Comparison of ENCODE assay signal across 10 cellular contexts in genomic region chr1:11761988-11762406, GRCh38. TPM values are rescaled to one million over a fixed set of nuclear protein-coding genes. Genes with fewer than 3 reads are reported as not detected.
DNase-seq lines count a peak whose midpoint lies in the region; ATAC-seq and TF ChIP-seq lines count a peak whose summit lies in the region.
"Had no signal": no experiment of that assay in that cellular context is flagged by ENCODE, and none has a peak within 500 bp of the region (broad histone marks: within the 10 kb centered on the region; RNA-seq: fewer than 3 reads in every experiment).

Gene C1orf167 (plus strand): TSS chr1:11762193. CDS start chr1:11764401, 2,208 bp downstream.

- intact Hi-C loops in A673 (cut with micrococcal nuclease; ENCODE audit: unreplicated experiment), result no loop called here
- intact Hi-C loops in aorta (cut with DNase I), result no loop called here

- H3K4me1 ChIP-seq in RWPE2 (ENCODE audit: insufficient read depth, poor library complexity, severe bottlenecking), result no peaks in the 10 kb centered on the region
- peaks cover 0 to 3% of the 10 kb centered on the region in 2 experiments for H3K4me1 ChIP-seq in trophoblast cell (ENCODE audit: control insufficient read depth in 1 of 2, insufficient read depth in 2 of 2, low read length in 2 of 2)
- no peaks in the 10 kb centered on the region for H3K4me1 ChIP-seq in A673 (ENCODE audit: insufficient read depth, low read length, poor library complexity, severe bottlenecking)
- no peaks in the 10 kb centered on the region for H3K4me1 ChIP-seq in aorta (ENCODE audit: control insufficient read depth in 1 of 2, insufficient read depth in 2 of 2, low read length in 2 of 2)

- no peak within 1 kb of the TSS for H3K9ac ChIP-seq in trophoblast cell (ENCODE audit: low read length)

- H2AK5ac ChIP-seq in trophoblast cell (ENCODE audit: low read length), result no peak within 1 kb of the TSS

- H3K27ac ChIP-seq in RWPE2 (ENCODE audit: poor library complexity, severe bottlenecking) (no peak within 1 kb of the TSS), trophoblast cell (ENCODE audit: low read depth, low read length) (no peak within 1 kb of the TSS), substantia nigra (ENCODE audit: low read depth, low read length, poor library complexity, severe bottlenecking) (no peak within 1 kb of the TSS), A673 (ENCODE audit: low read depth, low read length, poor library complexity, severe bottlenecking) (no peak within 1 kb of the TSS), aorta (ENCODE audit: low read depth in 1 of 2, low read length in 2 of 2) (no peak within 1 kb of the TSS)

- H2AFZ ChIP-seq in trophoblast cell (ENCODE audit: insufficient read depth, low read length, poor library complexity), result peak within 1 kb of the TSS; percentile 17

- WGBS in trophoblast cell (ENCODE audit: extremely low coverage, insufficient coverage, insufficient read length), result no CpG with 5 or more reads among the region's 29 CpGs
- 5 to 6% methylated on average over 29 of the region's 29 CpGs for WGBS in aorta, 2 donors

- ATAC-seq in RWPE2 (ENCODE audit: low read depth) (peak; percentile 58; the same call in 1 of the 3 replicates), aorta (ENCODE audit: low FRiP score) (no peak), HG03469 (IDR thresholded peaks at IDR 0.05; ENCODE audit: unreplicated experiment) (no peak)

- H3K79me1 ChIP-seq in trophoblast cell (ENCODE audit: low read length), result no peaks in the 10 kb centered on the region

- peak; percentile 59 for DNase-seq in ELF-1 (ENCODE audit: low read depth, low spot score)
- DNase-seq in RWPE2 (ENCODE audit: low spot score), result no peak
- peak; percentile 7 for DNase-seq in effector CD8-positive, alpha-beta T cell (lab: John Stamatoyannopoulos, UW)
- DNase-seq in trophoblast cell, result peak in 1 of 2 donors; percentile 44
- no peak for DNase-seq in substantia nigra (lab: John Stamatoyannopoulos, UW)
- no peak for DNase-seq in A673 (ENCODE audit: low spot score)
- no peak for DNase-seq in aorta
- DNase-seq: HFFc6, SIG-M5 had no signal

- H3K18ac ChIP-seq in trophoblast cell (ENCODE audit: low read length), result no peak within 1 kb of the TSS

- no peak within 1 kb of the TSS for H3K4ac ChIP-seq in trophoblast cell (ENCODE audit: low read depth, low read length)

- POLR2A ChIA-PET in A673 (lab: Charles Lee; ENCODE audit: low non-redundant PET), result no interaction called here

- no peaks in the 10 kb centered on the region for H3K9me3 ChIP-seq in RWPE2 (ENCODE audit: severe bottlenecking)
- peaks cover 4% of the 10 kb centered on the region for H3K9me3 ChIP-seq in trophoblast cell (ENCODE audit: insufficient read depth, low read depth, low read length)
- H3K9me3 ChIP-seq in A673 (ENCODE audit: low read depth, low read length, poor library complexity, severe bottlenecking), result no peaks in the 10 kb centered on the region
- H3K9me3 ChIP-seq in aorta (ENCODE audit: control insufficient read depth, low read length), result no peaks in the 10 kb centered on the region

- no peak within 1 kb of the TSS for H3K23ac ChIP-seq in trophoblast cell (ENCODE audit: low read length)

- H3K14ac ChIP-seq in trophoblast cell (ENCODE audit: low read length), result no peak within 1 kb of the TSS

- no peak within 1 kb of the TSS for H4K12ac ChIP-seq in trophoblast cell (ENCODE audit: low read depth, low read length)

- H2BK5ac ChIP-seq in trophoblast cell (ENCODE audit: low read depth, low read length, poor library complexity), result no peak within 1 kb of the TSS

- H4K91ac ChIP-seq in trophoblast cell (ENCODE audit: low read depth, low read length), result no peak within 1 kb of the TSS

- H3K79me2 ChIP-seq in trophoblast cell (ENCODE audit: control insufficient read depth, insufficient read depth, low read length, poor library complexity), result no peaks in the 10 kb centered on the region

- H2BK12ac ChIP-seq in trophoblast cell (ENCODE audit: low read length), result no peak within 1 kb of the TSS

- H2BK120ac ChIP-seq in trophoblast cell (ENCODE audit: insufficient read depth, low read length, poor library complexity), result no peak within 1 kb of the TSS

- H3K27me3 ChIP-seq in RWPE2 (ENCODE audit: insufficient read depth, poor library complexity, severe bottlenecking) (no peaks in the 10 kb centered on the region), trophoblast cell (ENCODE audit: insufficient read depth, low read length) (peaks cover 8% of the 10 kb centered on the region), A673 (replicated peaks; ENCODE audit: insufficient read depth, low read depth, low read length, poor library complexity) (no peaks in the 10 kb centered on the region), aorta (ENCODE audit: control insufficient read depth in 1 of 2, insufficient read depth in 2 of 2, low read length in 1 of 2) (no peaks in the 10 kb centered on the region)

- BruUV-seq in A673 (replicated peaks; lab: Mats Ljungman, UMichigan), result no TSS peak

- H3K4me3 ChIP-seq in RWPE2 (ENCODE audit: severe bottlenecking) (no peak within 1 kb of the TSS), trophoblast cell (ENCODE audit: low read depth, low read length) (no peak within 1 kb of the TSS), A673 (ENCODE audit: low read depth, low read length, poor library complexity, severe bottlenecking) (no peak within 1 kb of the TSS), aorta (ENCODE audit: low read length in 2 of 2) (no peak within 1 kb of the TSS)

- no peak for TF ChIP-seq CTCF in RWPE2 (IDR thresholded peaks at IDR 0.05; ENCODE audit: poor library complexity, severe bottlenecking)
- no peak for TF ChIP-seq CTCF in A673 (conservative IDR thresholded peaks at IDR 0.05; ENCODE audit: low read depth, low read length)

- CTCF ChIA-PET in A673 (lab: Charles Lee), result no interaction called here

- H3K36me3 ChIP-seq in RWPE2 (ENCODE audit: low read depth) (no peaks in the 10 kb centered on the region), trophoblast cell (ENCODE audit: control insufficient read depth in 1 of 2, insufficient read depth in 2 of 2, low read length in 2 of 2) (no peaks in the 10 kb centered on the region), A673 (ENCODE audit: insufficient read depth, low read length, poor library complexity, severe bottlenecking) (no peaks in the 10 kb centered on the region), aorta (ENCODE audit: control insufficient read depth in 1 of 2, insufficient read depth in 2 of 2, low read length in 1 of 2) (no peaks in the 10 kb centered on the region)

- no peak within 1 kb of the TSS for H4K8ac ChIP-seq in trophoblast cell (ENCODE audit: low read depth, low read length)

- H3K4me2 ChIP-seq in trophoblast cell (ENCODE audit: low read length), result peak within 1 kb of the TSS; percentile 15

RNA-seq across cellular contexts. Expression of gene C1orf167, which starts in this region (rescaled TPM):
- polyA plus RNA-seq in trophoblast cell (2013), result 0.10 TPM in 1 of 2 replicates, not detected in the other
- total RNA-seq in A673 (2021) (not detected in 2 replicates), aorta (1 to 10 TPM; 1.3 to 3.6 TPM)
- 1 to 10 TPM in 1 of 2 donors, under 1 TPM in 1; 0.75 to 2.3 TPM for polyA plus RNA-seq in aorta

Comparison
In these comparisons a context has a peak if more than half of its experiments do, and no peak if none do; other contexts are left out.
1. DNase-seq: peak in ELF-1 (single experiment) and effector CD8-positive, alpha-beta T cell (single experiment); none in RWPE2 (single experiment), substantia nigra (0 of 49), A673 (single experiment) and aorta (0 of 2).